24 cellular contexts compared by ENCODE assay signal in the genomic region with DNA sequence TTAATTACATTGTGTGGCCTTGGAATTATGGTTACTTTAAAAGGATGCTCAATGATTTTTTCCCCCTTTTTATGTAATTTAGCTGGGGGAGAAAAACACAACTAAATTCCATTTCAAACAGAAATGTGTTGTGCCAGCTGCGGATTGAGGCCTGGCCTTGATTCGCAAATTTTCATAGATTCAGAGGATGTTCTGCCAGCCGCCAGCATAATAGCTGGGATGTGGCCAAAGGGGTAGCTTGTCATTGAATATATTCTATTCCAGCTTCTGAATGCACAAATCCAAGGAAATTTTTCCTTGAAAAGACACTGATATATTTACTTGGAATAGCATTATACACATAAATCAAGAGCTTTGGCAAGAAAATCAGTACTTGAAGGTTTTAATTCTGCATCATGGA. TPM values are rescaled to one million over a fixed set of nuclear protein-coding genes. Genes with fewer than 3 reads are reported as not detected.
"Had no signal": no experiment of that assay in that cellular context is flagged by ENCODE, and none has a peak within 500 bp of the region (broad histone marks: within the 10 kb centered on the region; RNA-seq: fewer than 3 reads in every experiment).

No MANE protein-coding gene starts in this region.

- H3K27ac ChIP-seq: SJSA1, SK-N-MC had no signal

- ATAC-seq: HepG2 had no signal

- DNase-seq: IMR-90, Karpas-422, KG1, MG63, NCI-H1092, NCI-H1105 treated with DMSO at 0.1 percent for 48 hours, NCI-H1417 treated with DMSO at 0.1 percent for 48 hours, NCI-H146, NCI-H1694 treated with DMSO at 0.1 percent for 48 hours, NCI-H1930, NCI-H2081, NCI-H2107, NCI-H226, NCI-H446, NCI-H510A, NCI-H524 treated with DMSO at 0.1 percent for 48 hours, NCI-H69, NCI-H774, Right ventricle myocardium superior, RPMI8226, SIG-M5 had no signal

RNA-seq across cellular contexts. Expression of a gene that starts 43.7 kb away (rescaled TPM):
- total RNA-seq: HepG2 had no signal
